Comparison of ENCODE assay signal across 24 cellular contexts in the genomic region with DNA sequence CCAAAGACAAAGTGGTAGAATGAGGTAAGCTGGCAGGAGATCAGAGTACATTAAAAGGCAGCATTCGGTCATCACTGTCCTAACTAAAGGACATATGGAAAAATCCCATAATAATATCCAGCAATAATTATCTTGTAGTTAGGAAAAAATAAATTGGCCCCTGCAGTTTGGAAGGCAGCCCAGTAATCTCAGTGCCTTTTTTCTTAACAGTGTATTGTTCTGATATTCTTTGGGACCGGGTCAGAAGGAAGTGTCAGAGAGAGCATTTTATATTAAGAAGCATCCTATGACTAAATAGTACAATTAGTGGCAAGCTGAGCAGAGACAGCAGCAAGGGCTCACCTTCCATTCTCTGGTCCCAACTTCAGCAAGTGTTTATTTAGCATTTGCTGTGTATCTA.
"Had no signal": no experiment of that assay in that cellular context is flagged by ENCODE, and none has a peak within 500 bp of the region (broad histone marks: within the 10 kb centered on the region; RNA-seq: fewer than 3 reads in every experiment).

No MANE protein-coding gene starts in this region.

- H3K9me3 ChIP-seq: esophagus muscularis mucosa, mucosa of descending colon, spleen, testis, tibial artery had no signal

- H3K27me3 ChIP-seq: cardiac muscle cell, foreskin keratinocyte, hepatocyte, neural progenitor cell, testis, tibial artery had no signal

- H3K27ac Mint-ChIP-seq: endodermal cell; naive B cell; natural killer cell treated with Interleukin-12 subunit alpha and Interleukin-12 subunit beta and Interleukin-15 and Interleukin-18, amount 100 ng/mL, for 72 hours; neural progenitor cell; progenitor cell of endocrine pancreas; stimulated activated memory B cell treated with anti-CD40 and anti-IgM and Interleukin-4, amounts not matched to agents 10 μg/mL and 1 μg/mL and 100 μg/mL, for 72 hours; type B pancreatic cell had no signal

- H3K27me3 Mint-ChIP-seq: progenitor cell of endocrine pancreas, type B pancreatic cell had no signal

- H3K4me3 ChIP-seq: cardiac muscle cell, coronary artery, esophagus muscularis mucosa, hepatocyte, mucosa of descending colon, neural progenitor cell, spleen, testis, tibial artery had no signal

- H3K4me1 ChIP-seq: neural progenitor cell, testis, tibial artery had no signal

- H3K9me3 Mint-ChIP-seq: central memory CD8-positive, alpha-beta T cell; endodermal cell; naive B cell; natural killer cell treated with Interleukin-12 subunit alpha and Interleukin-12 subunit beta and Interleukin-15 and Interleukin-18, amount 100 ng/mL, for 72 hours; neural progenitor cell; stimulated activated memory B cell treated with anti-CD40 and anti-IgM and Interleukin-4, amounts not matched to agents 10 μg/mL and 1 μg/mL and 100 μg/mL, for 72 hours; type B pancreatic cell had no signal

- DNase-seq: effector CD8-positive, alpha-beta T cell; endodermal cell; foreskin keratinocyte; kidney; mucosa of descending colon; naive B cell; spleen; stimulated activated CD4-positive, alpha-beta T cell treated with anti-CD3 and anti-CD28 coated beads, Interleukin-4, amount 100 ng/mL, for 4 hours; stimulated activated naive CD8-positive, alpha-beta T cell treated with anti-CD3 and anti-CD28 coated beads, Interleukin-15, Interleukin-2, amounts not matched to agents 100 U/mL and 50 U/mL, for 24 hours; substantia nigra; testis; tibial artery had no signal

- H3K4me1 Mint-ChIP-seq: central memory CD8-positive, alpha-beta T cell; endodermal cell; naive B cell; stimulated activated memory B cell treated with anti-CD40 and anti-IgM and Interleukin-4, amounts not matched to agents 10 μg/mL and 1 μg/mL and 100 μg/mL, for 72 hours had no signal

- H3K36me3 Mint-ChIP-seq: naive B cell; natural killer cell treated with Interleukin-12 subunit alpha and Interleukin-12 subunit beta and Interleukin-15 and Interleukin-18, amount 100 ng/mL, for 72 hours; neural progenitor cell; stimulated activated memory B cell treated with anti-CD40 and anti-IgM and Interleukin-4, amounts not matched to agents 10 μg/mL and 1 μg/mL and 100 μg/mL, for 72 hours; type B pancreatic cell had no signal

- H3K36me3 ChIP-seq: cardiac muscle cell, esophagus muscularis mucosa, neural progenitor cell, spleen, tibial artery had no signal

- ATAC-seq: foreskin keratinocyte; mucosa of descending colon; natural killer cell treated with Interleukin-12 subunit alpha and Interleukin-12 subunit beta and Interleukin-15 and Interleukin-18, amount 100 ng/mL, for 72 hours; sciatic nerve; stimulated activated memory B cell treated with anti-CD40 and anti-IgM and Interleukin-4, amounts not matched to agents 10 μg/mL and 1 μg/mL and 100 μg/mL, for 72 hours; stimulated activated naive CD8-positive, alpha-beta T cell treated with anti-CD3 and anti-CD28 coated beads, Interleukin-15, Interleukin-2, amounts not matched to agents 100 U/mL and 50 U/mL, for 24 hours had no signal

- H3K4me3 Mint-ChIP-seq: central memory CD8-positive, alpha-beta T cell; endodermal cell; naive B cell; natural killer cell treated with Interleukin-12 subunit alpha and Interleukin-12 subunit beta and Interleukin-15 and Interleukin-18, amount 100 ng/mL, for 72 hours; neural progenitor cell; stimulated activated memory B cell treated with anti-CD40 and anti-IgM and Interleukin-4, amounts not matched to agents 10 μg/mL and 1 μg/mL and 100 μg/mL, for 72 hours; type B pancreatic cell had no signal

- FAIRE-seq: kidney had no signal

- H3K27ac ChIP-seq: cardiac muscle cell, foreskin keratinocyte, hepatocyte, neural progenitor cell, parathyroid adenoma, spleen, testis, tibial artery had no signal
